ENCODE assay signal across 15 cellular contexts in genomic region chr14:84453541-84453940, GRCh38.
A peak's percentile ranks its signal among the peaks of the same experiment; 100 is the strongest.
DNase-seq lines count a peak whose midpoint lies in the region; ATAC-seq and TF ChIP-seq lines count a peak whose summit lies in the region.
"Had no signal": no experiment of that assay in that cellular context is flagged by ENCODE, and none has a peak within 500 bp of the region (broad histone marks: within the 10 kb centered on the region; RNA-seq: fewer than 3 reads in every experiment).

No MANE protein-coding gene starts in this region.

- no peaks in the 10 kb centered on the region for H3K36me3 Mint-ChIP-seq in activated CD4-positive, alpha-beta T cell treated with anti-CD3 and anti-CD28 coated beads, Interleukin-2, amount 10 ng/mL, durations not matched to agents 24 days and 14 days (ENCODE audit: low read depth)

- no peak overlapping the region for H3K4me3 Mint-ChIP-seq in activated CD4-positive, alpha-beta T cell treated with anti-CD3 and anti-CD28 coated beads, Interleukin-2, amount 10 ng/mL, durations not matched to agents 24 days and 14 days

- H3K27me3 Mint-ChIP-seq in activated CD4-positive, alpha-beta T cell treated with anti-CD3 and anti-CD28 coated beads, Interleukin-2, amount 10 ng/mL, durations not matched to agents 24 days and 14 days, result no peaks in the 10 kb centered on the region

- TF ChIP-seq CTCF in AG10803 (conservative IDR thresholded peaks at IDR 0.05; ENCODE audit: low read length) (no peak), choroid plexus epithelial cell (conservative IDR thresholded peaks at IDR 0.05; ENCODE audit: low read depth, low read length) (no peak)

- TF ChIP-seq POLR2A in GM18505 (IDR thresholded peaks at IDR 0.05; ENCODE audit: borderline replicate concordance, extremely low read depth, insufficient read depth, insufficient read length), result no peak

- no peak overlapping the region for H3K27ac Mint-ChIP-seq in activated CD4-positive, alpha-beta T cell treated with anti-CD3 and anti-CD28 coated beads, Interleukin-2, amount 10 ng/mL, durations not matched to agents 24 days and 14 days

- DNase-seq in AG10803 (ENCODE audit: low read depth) (peak; percentile 13), OCI-M2 (lab: John Stamatoyannopoulos, UW; ENCODE audit: unreplicated experiment) (peak; percentile 90), choroid plexus epithelial cell (ENCODE audit: low read depth) (peak; percentile 26), myocyte (ENCODE audit: low read depth) (peak; percentile 8)
- no peak for DNase-seq in activated CD4-positive, alpha-beta T cell treated with anti-CD3 and anti-CD28 coated beads, Interleukin-2, amount 10 ng/mL, durations not matched to agents 24 days and 14 days
- DNase-seq: 8988T, COR-L47, DMS53, NCI-H1436 treated with DMSO at 0.1 percent for 48 hours, NCI-H2081, NCI-H524, SJCRH30 had no signal

- ATAC-seq in GM18505 (IDR thresholded peaks at IDR 0.05; ENCODE audit: unreplicated experiment) (no peak), HG03469 (IDR thresholded peaks at IDR 0.05; ENCODE audit: unreplicated experiment) (no peak), HG03025 (IDR thresholded peaks at IDR 0.05; ENCODE audit: low FRiP score, unreplicated experiment) (no peak)

- no peaks in the 10 kb centered on the region for H3K9me3 Mint-ChIP-seq in activated CD4-positive, alpha-beta T cell treated with anti-CD3 and anti-CD28 coated beads, Interleukin-2, amount 10 ng/mL, durations not matched to agents 24 days and 14 days

- intact Hi-C loops in activated CD4-positive, alpha-beta T cell treated with anti-CD3 and anti-CD28 coated beads, Interleukin-2, amount 10 ng/mL, durations not matched to agents 24 days and 14 days (cut with micrococcal nuclease), result no loop called here

- H3K4me3 ChIP-seq in AG10803 (ENCODE audit: low read length), result no peak overlapping the region
- H3K4me3 ChIP-seq in choroid plexus epithelial cell (ENCODE audit: low read depth, low read length), result no peak overlapping the region
- H3K4me3 ChIP-seq: SJCRH30 had no signal

- no peaks in the 10 kb centered on the region for H3K4me1 Mint-ChIP-seq in activated CD4-positive, alpha-beta T cell treated with anti-CD3 and anti-CD28 coated beads, Interleukin-2, amount 10 ng/mL, durations not matched to agents 24 days and 14 days
